8 cellular contexts compared by ENCODE assay signal in the genomic region with DNA sequence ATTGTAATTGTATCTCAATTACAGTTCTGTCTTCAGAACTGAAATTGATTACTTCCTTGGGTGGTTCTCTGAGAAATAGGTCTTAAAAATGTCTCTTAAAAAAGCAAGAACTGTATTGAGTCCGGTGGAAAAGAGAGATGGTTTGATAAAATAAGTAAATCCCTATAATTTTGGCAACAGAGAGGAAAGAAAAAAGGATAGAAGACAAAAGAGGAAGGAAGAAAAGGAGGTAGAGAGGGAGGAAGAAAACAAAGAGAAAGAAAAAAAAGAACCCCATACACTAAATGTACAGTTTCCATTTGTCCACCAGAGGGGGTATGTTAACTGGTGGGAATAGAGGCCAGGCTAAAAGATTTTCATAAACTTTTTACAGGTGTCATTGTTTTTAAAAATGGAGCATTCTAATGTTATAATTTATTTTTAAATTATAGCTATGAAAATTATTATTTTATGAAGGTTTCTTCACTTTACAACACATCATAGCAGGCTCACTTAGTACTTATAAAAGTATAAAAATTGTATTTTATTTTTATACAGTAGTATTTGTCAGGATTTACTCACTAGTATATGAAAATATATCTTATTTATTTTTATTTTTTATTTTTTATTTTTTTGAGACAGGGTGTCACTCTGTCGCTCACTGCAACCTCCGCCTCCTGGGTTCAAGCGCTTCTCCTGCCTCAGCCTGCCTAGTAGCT. TPM values are rescaled to one million over a fixed set of nuclear protein-coding genes. Genes with fewer than 3 reads are reported as not detected.
DNase-seq lines count a peak whose midpoint lies in the region; ATAC-seq and TF ChIP-seq lines count a peak whose summit lies in the region.

No MANE protein-coding gene starts in this region.

- H3K4me3 Mint-ChIP-seq in activated naive CD8-positive, alpha-beta T cell treated with anti-CD3 and anti-CD28 coated beads, Interleukin-2, amount 50 U/mL, for 24 hours = peak overlapping the region; percentile 56

- H3K4me3 ChIP-seq in vagina = no peak overlapping the region

- TF ChIP-seq CTCF in GM20000 (IDR thresholded peaks at IDR 0.05; ENCODE audit: extremely low read depth, missing control alignments) (peak; percentile 26), vagina (IDR thresholded peaks at IDR 0.05) (peak; percentile 31 to 59 (median 45))

- ATAC-seq in activated naive CD8-positive, alpha-beta T cell treated with anti-CD3 and anti-CD28 coated beads, Interleukin-2, amount 50 U/mL, for 24 hours = no peak
- no peak for ATAC-seq in HG03521 (IDR thresholded peaks at IDR 0.05; ENCODE audit: unreplicated experiment)

- peaks cover 7% of the 10 kb centered on the region for H3K4me1 ChIP-seq in vagina

- no peak for TF ChIP-seq POLR2A in vagina (IDR thresholded peaks at IDR 0.05)

- H3K27me3 Mint-ChIP-seq in activated naive CD8-positive, alpha-beta T cell treated with anti-CD3 and anti-CD28 coated beads, Interleukin-2, amount 50 U/mL, for 24 hours = no peaks in the 10 kb centered on the region

- H3K9me3 Mint-ChIP-seq in activated naive CD8-positive, alpha-beta T cell treated with anti-CD3 and anti-CD28 coated beads, Interleukin-2, amount 50 U/mL, for 24 hours = no peaks in the 10 kb centered on the region

- H3K27me3 ChIP-seq in vagina = no peaks in the 10 kb centered on the region

- DNase-seq in AML-193 (lab: John Stamatoyannopoulos, UW) (peak; percentile 60 to 70), GM20000 (ENCODE audit: low spot score) (no peak), NCI-H345 treated with DMSO at 0.1 percent for 48 hours (lab: John Stamatoyannopoulos, UW; ENCODE audit: unreplicated experiment) (peak; percentile 67), kidney tubule cell (ENCODE audit: low spot score) (peak; percentile 56), vagina (ENCODE audit: extremely low spot score in 2 of 2) (no peak), GM19240 (ENCODE audit: insufficient read length, low spot score) (no peak)
- no peak for DNase-seq in activated naive CD8-positive, alpha-beta T cell treated with anti-CD3 and anti-CD28 coated beads, Interleukin-2, amount 50 U/mL, for 24 hours

- no peak overlapping the region for H3K27ac ChIP-seq in vagina

- intact Hi-C loops in vagina (cut with DNase I) = no loop called here

- H3K4me1 Mint-ChIP-seq in activated naive CD8-positive, alpha-beta T cell treated with anti-CD3 and anti-CD28 coated beads, Interleukin-2, amount 50 U/mL, for 24 hours = peaks cover 31% of the 10 kb centered on the region

- H3K27ac Mint-ChIP-seq in activated naive CD8-positive, alpha-beta T cell treated with anti-CD3 and anti-CD28 coated beads, Interleukin-2, amount 50 U/mL, for 24 hours = peak overlapping the region; percentile 7

- no peaks in the 10 kb centered on the region for H3K9me3 ChIP-seq in vagina

- H3K36me3 Mint-ChIP-seq in activated naive CD8-positive, alpha-beta T cell treated with anti-CD3 and anti-CD28 coated beads, Interleukin-2, amount 50 U/mL, for 24 hours (ENCODE audit: low read depth) = peaks cover 11% of the 10 kb centered on the region

- no peaks in the 10 kb centered on the region for H3K36me3 ChIP-seq in vagina

RNA-seq across cellular contexts. Expression of a gene that starts 2.1 kb away (rescaled TPM):
- 6.4 TPM for total RNA-seq in vagina

RNA-seq across cellular contexts. Expression of a gene that starts 4.7 kb away (rescaled TPM):
- total RNA-seq in vagina = 71.7 TPM

Comparison
In these comparisons a context has a peak if more than half of its experiments do, and no peak if none do; other contexts are left out.
1. DNase-seq: peak in AML-193 (2 of 2), NCI-H345 treated with DMSO at 0.1 percent for 48 hours (single experiment) and kidney tubule cell (single experiment); none in GM20000 (single experiment), activated naive CD8-positive, alpha-beta T cell treated with anti-CD3 and anti-CD28 coated beads, Interleukin-2, amount 50 U/mL, for 24 hours (single experiment), vagina (0 of 2) and GM19240 (single experiment).